ENCODE assay signal across 8 cellular contexts in the genomic region with DNA sequence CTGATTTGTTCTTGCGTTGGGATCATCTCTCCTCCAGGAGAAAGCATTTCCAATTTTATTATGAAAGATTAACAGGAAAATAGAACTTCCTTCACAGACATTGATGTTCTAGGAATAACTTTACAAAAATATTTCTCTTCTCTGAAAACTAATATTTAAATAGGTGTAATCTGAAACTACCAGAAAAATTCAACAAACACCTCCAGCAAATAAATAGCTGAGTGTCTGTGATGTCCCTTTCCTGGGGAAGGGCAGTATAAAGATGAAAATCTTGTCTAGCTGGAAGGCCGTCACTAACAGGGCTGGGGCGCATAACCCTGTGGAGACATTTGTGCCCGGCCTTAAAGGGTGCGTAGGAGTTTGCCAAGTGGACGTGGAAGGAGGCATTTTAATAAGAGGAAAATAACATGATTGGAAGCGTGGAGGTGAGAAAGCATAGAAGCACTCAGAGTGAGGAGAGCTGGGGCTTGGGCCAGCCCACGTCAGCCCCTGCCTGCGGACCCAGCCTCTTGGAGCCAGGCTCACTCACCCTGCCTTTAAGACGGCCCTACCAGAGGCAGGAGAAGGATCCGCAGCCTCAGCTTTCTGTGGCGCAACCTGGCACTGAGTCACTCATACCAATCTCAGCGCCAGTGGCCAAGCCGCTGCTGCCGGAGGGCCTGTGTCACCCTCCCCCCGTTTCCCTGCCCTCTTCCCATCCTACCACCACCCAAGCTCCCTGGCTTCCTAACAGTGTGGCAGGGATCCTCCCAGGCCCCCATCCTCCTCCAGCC.
A peak's percentile ranks its signal among the peaks of the same experiment; 100 is the strongest.
DNase-seq lines count a peak whose midpoint lies in the region; ATAC-seq, FAIRE-seq and TF ChIP-seq lines count a peak whose summit lies in the region.

No MANE protein-coding gene starts in this region.

- no peaks in the 10 kb centered on the region for H3K9me3 ChIP-seq in iPS-15b (ENCODE audit: control insufficient read depth, insufficient read depth, low read length)
- no peaks in the 10 kb centered on the region for H3K9me3 ChIP-seq in thoracic aorta

- H3K4me1 ChIP-seq in iPS-15b (ENCODE audit: control insufficient read depth, insufficient read depth, low read length) = peaks cover 1% of the 10 kb centered on the region
- peaks cover 16 to 29% of the 10 kb centered on the region in 2 donors for H3K4me1 ChIP-seq in thoracic aorta (ENCODE audit: control insufficient read depth in 1 of 2, low read depth in 2 of 2)

- H3K27me3 ChIP-seq in iPS-15b (ENCODE audit: control insufficient read depth, insufficient read depth, low read length) (no peaks in the 10 kb centered on the region), thoracic aorta (replicated peaks; ENCODE audit: insufficient read depth) (no peaks in the 10 kb centered on the region)

- H3K4me3 ChIP-seq in GM12875 (ENCODE audit: low read depth, low read length) (peak overlapping the region; percentile 58), iPS-15b (ENCODE audit: low read depth, low read length) (no peak overlapping the region), thoracic aorta (peak overlapping the region; percentile 22)

- TF ChIP-seq CTCF in GM12875 (IDR thresholded peaks at IDR 0.05; ENCODE audit: borderline replicate concordance, insufficient read depth, low read depth, low read length) = no peak
- no peak for TF ChIP-seq CTCF in thoracic aorta (IDR thresholded peaks at IDR 0.05)
- no peak for TF ChIP-seq CTCF in D721Med (IDR thresholded peaks at IDR 0.05; ENCODE audit: insufficient read depth, missing control alignments)

- no peak for FAIRE-seq in D721Med (lab: Jason Lieb, UNC)

- peak; percentile 27 for DNase-seq in activated CD8-positive, alpha-beta memory T cell treated with anti-CD3 and anti-CD28 coated beads, Interleukin-2, amount 50 U/mL, for 4 hours
- DNase-seq in thoracic aorta (ENCODE audit: low spot score) (no peak), D721Med (ENCODE audit: insufficient read length, low spot score) (no peak), NCI-H2196 treated with DMSO at 0.1 percent for 48 hours (lab: John Stamatoyannopoulos, UW; ENCODE audit: unreplicated experiment) (no peak)

- H3K36me3 ChIP-seq in iPS-15b (ENCODE audit: control insufficient read depth, insufficient read depth, low read length) = no peaks in the 10 kb centered on the region
- H3K36me3 ChIP-seq in thoracic aorta = no peaks in the 10 kb centered on the region

- H3K27ac ChIP-seq in thoracic aorta = peak overlapping the region; percentile 51 to 84

- H3K9ac ChIP-seq in iPS-15b (ENCODE audit: low read depth, low read length) = peak overlapping the region; percentile 12

- ATAC-seq in HG03571 (IDR thresholded peaks at IDR 0.05; ENCODE audit: unreplicated experiment) (peak; percentile 18), thoracic aorta (ENCODE audit: insufficient number of reproducible peaks, low FRiP score, low read depth) (peak; percentile 64), GM19395 (IDR thresholded peaks at IDR 0.05; ENCODE audit: unreplicated experiment) (no peak)
